ENCODE assay signal across 21 cellular contexts in genomic region chrX:70509078-70509477, GRCh38.
A peak's percentile ranks its signal among the peaks of the same experiment; 100 is the strongest.
DNase-seq lines count a peak whose midpoint lies in the region; ATAC-seq and TF ChIP-seq lines count a peak whose summit lies in the region.
"Had no signal": no experiment of that assay in that cellular context is flagged by ENCODE, and none has a peak within 500 bp of the region (broad histone marks: within the 10 kb centered on the region; RNA-seq: fewer than 3 reads in every experiment).

No MANE protein-coding gene starts in this region.

- ATAC-seq in stimulated activated naive CD8-positive, alpha-beta T cell treated with anti-CD3 and anti-CD28 coated beads, Interleukin-15, Interleukin-2, amounts not matched to agents 100 U/mL and 50 U/mL, for 24 hours: no peak
- ATAC-seq in right cardiac atrium (no peak), GM18498 (IDR thresholded peaks at IDR 0.05; ENCODE audit: unreplicated experiment) (no peak)
- ATAC-seq: CD8-positive, alpha-beta T cell; psoas muscle had no signal

- peak overlapping the region; percentile 38 for H3K27ac Mint-ChIP-seq in stimulated activated naive CD8-positive, alpha-beta T cell treated with anti-CD3 and anti-CD28 coated beads, Interleukin-15, Interleukin-2, amounts not matched to agents 100 ng/mL and 50 ng/mL, for 24 hours
- H3K27ac Mint-ChIP-seq in activated CD4-positive, alpha-beta memory T cell treated with anti-CD3 and anti-CD28 coated beads, Interleukin-2, amount 10 ng/mL, durations not matched to agents 7 days and 5 days: peak overlapping the region; percentile 44
- H3K27ac Mint-ChIP-seq in type B pancreatic cell: peak overlapping the region; percentile 66
- H3K27ac Mint-ChIP-seq: CD8-positive, alpha-beta T cell had no signal

- no peaks in the 10 kb centered on the region for H3K9me3 Mint-ChIP-seq in stimulated activated naive CD8-positive, alpha-beta T cell treated with anti-CD3 and anti-CD28 coated beads, Interleukin-15, Interleukin-2, amounts not matched to agents 100 ng/mL and 50 ng/mL, for 24 hours
- H3K9me3 Mint-ChIP-seq in activated CD4-positive, alpha-beta memory T cell treated with anti-CD3 and anti-CD28 coated beads, Interleukin-2, amount 10 ng/mL, durations not matched to agents 7 days and 5 days: no peaks in the 10 kb centered on the region
- peaks cover 4% of the 10 kb centered on the region for H3K9me3 Mint-ChIP-seq in type B pancreatic cell
- H3K9me3 Mint-ChIP-seq: CD8-positive, alpha-beta T cell; HFFc6 had no signal

- H3K4me1 Mint-ChIP-seq in stimulated activated naive CD8-positive, alpha-beta T cell treated with anti-CD3 and anti-CD28 coated beads, Interleukin-15, Interleukin-2, amounts not matched to agents 100 ng/mL and 50 ng/mL, for 24 hours (ENCODE audit: low read depth): peaks cover 28% of the 10 kb centered on the region
- peaks cover 51% of the 10 kb centered on the region for H3K4me1 Mint-ChIP-seq in activated CD4-positive, alpha-beta memory T cell treated with anti-CD3 and anti-CD28 coated beads, Interleukin-2, amount 10 ng/mL, durations not matched to agents 7 days and 5 days
- H3K4me1 Mint-ChIP-seq in type B pancreatic cell (ENCODE audit: unreplicated experiment): peaks cover 5% of the 10 kb centered on the region

- no peaks in the 10 kb centered on the region for H3K9me3 ChIP-seq in right cardiac atrium (ENCODE audit: control insufficient read depth, low read length)
- H3K9me3 ChIP-seq: neutrophil, psoas muscle, thyroid gland had no signal

- CTCF ChIA-PET in activated CD4-positive, alpha-beta memory T cell treated with anti-CD3 and anti-CD28 coated beads, Interleukin-2, amount 10 ng/mL, durations not matched to agents 7 days and 5 days (lab: Charles Lee): interaction anchor here (1.1 kb wide), 1 partner anchor 57 kb away, joined by 3 read pairs; no protein-coding TSS in a partner anchor

- DNase-seq in stimulated activated naive CD8-positive, alpha-beta T cell treated with anti-CD3 and anti-CD28 coated beads, Interleukin-15, Interleukin-2, amounts not matched to agents 100 U/mL and 50 U/mL, for 24 hours: no peak
- DNase-seq in MV-4-11 (lab: John Stamatoyannopoulos, UW): peak; percentile 21
- DNase-seq in activated CD4-positive, alpha-beta memory T cell treated with anti-CD3 and anti-CD28 coated beads, Interleukin-2, amount 10 ng/mL, durations not matched to agents 7 days and 5 days: no peak
- no peak for DNase-seq in type B pancreatic cell (ENCODE audit: extremely low spot score, unreplicated experiment)
- no peak for DNase-seq in putamen (ENCODE audit: low spot score)
- DNase-seq in right cardiac atrium: no peak
- DNase-seq: activated effector memory CD4-positive, alpha-beta T cell treated with anti-CD3 and anti-CD28 coated beads, Interleukin-2, amount 50 U/mL, for 16 hours; CD8-positive, alpha-beta T cell; cortex of kidney; HFFc6; NCI-H1105 treated with DMSO at 0.1 percent for 48 hours; NCI-H2081 treated with DMSO at 0.1 percent for 48 hours; NCI-H446; psoas muscle; stimulated activated naive CD4-positive, alpha-beta T cell; thyroid gland had no signal

- no peak overlapping the region for H3K27ac ChIP-seq in right cardiac atrium (ENCODE audit: low read length)
- H3K27ac ChIP-seq: neutrophil, psoas muscle, SK-N-MC, skin epidermis, thyroid gland had no signal

- no peaks in the 10 kb centered on the region for H3K36me3 Mint-ChIP-seq in stimulated activated naive CD8-positive, alpha-beta T cell treated with anti-CD3 and anti-CD28 coated beads, Interleukin-15, Interleukin-2, amounts not matched to agents 100 ng/mL and 50 ng/mL, for 24 hours (ENCODE audit: low read depth)
- no peaks in the 10 kb centered on the region for H3K36me3 Mint-ChIP-seq in activated CD4-positive, alpha-beta memory T cell treated with anti-CD3 and anti-CD28 coated beads, Interleukin-2, amount 10 ng/mL, durations not matched to agents 7 days and 5 days (ENCODE audit: low read depth)
- peaks cover 4% of the 10 kb centered on the region for H3K36me3 Mint-ChIP-seq in type B pancreatic cell
- H3K36me3 Mint-ChIP-seq: CD8-positive, alpha-beta T cell had no signal

- TF ChIP-seq CTCF in type B pancreatic cell (conservative IDR thresholded peaks at IDR 0.05): no peak

- H3K4me3 Mint-ChIP-seq in stimulated activated naive CD8-positive, alpha-beta T cell treated with anti-CD3 and anti-CD28 coated beads, Interleukin-15, Interleukin-2, amounts not matched to agents 100 ng/mL and 50 ng/mL, for 24 hours: no peak overlapping the region
- H3K4me3 Mint-ChIP-seq in activated CD4-positive, alpha-beta memory T cell treated with anti-CD3 and anti-CD28 coated beads, Interleukin-2, amount 10 ng/mL, durations not matched to agents 7 days and 5 days: no peak overlapping the region
- H3K4me3 Mint-ChIP-seq in type B pancreatic cell: no peak overlapping the region
- H3K4me3 Mint-ChIP-seq: CD8-positive, alpha-beta T cell; HFFc6 had no signal

- H3K4me3 ChIP-seq in right cardiac atrium (ENCODE audit: low read length): no peak overlapping the region
- H3K4me3 ChIP-seq: psoas muscle, SK-N-MC, skin epidermis, thyroid gland had no signal

- intact Hi-C loops in right cardiac atrium (cut with DNase I): no loop called here

- H3K4me1 ChIP-seq in right cardiac atrium (ENCODE audit: control insufficient read depth, insufficient read depth, low read length): no peaks in the 10 kb centered on the region
- H3K4me1 ChIP-seq: psoas muscle, thyroid gland had no signal

- no peaks in the 10 kb centered on the region for H3K27me3 ChIP-seq in right cardiac atrium (ENCODE audit: control insufficient read depth, insufficient read depth)
- H3K27me3 ChIP-seq: neutrophil, thyroid gland had no signal

- POLR2A ChIA-PET in activated CD4-positive, alpha-beta memory T cell treated with anti-CD3 and anti-CD28 coated beads, Interleukin-2, amount 10 ng/mL, durations not matched to agents 7 days and 5 days (lab: Charles Lee): no interaction called here

- no peaks in the 10 kb centered on the region for H3K27me3 Mint-ChIP-seq in stimulated activated naive CD8-positive, alpha-beta T cell treated with anti-CD3 and anti-CD28 coated beads, Interleukin-15, Interleukin-2, amounts not matched to agents 100 ng/mL and 50 ng/mL, for 24 hours
- H3K27me3 Mint-ChIP-seq in activated CD4-positive, alpha-beta memory T cell treated with anti-CD3 and anti-CD28 coated beads, Interleukin-2, amount 10 ng/mL, durations not matched to agents 7 days and 5 days: no peaks in the 10 kb centered on the region
- no peaks in the 10 kb centered on the region for H3K27me3 Mint-ChIP-seq in type B pancreatic cell

- WGBS in right cardiac atrium: 69% methylated on average over 4 of the region's 4 CpGs
